In the genomic region with DNA sequence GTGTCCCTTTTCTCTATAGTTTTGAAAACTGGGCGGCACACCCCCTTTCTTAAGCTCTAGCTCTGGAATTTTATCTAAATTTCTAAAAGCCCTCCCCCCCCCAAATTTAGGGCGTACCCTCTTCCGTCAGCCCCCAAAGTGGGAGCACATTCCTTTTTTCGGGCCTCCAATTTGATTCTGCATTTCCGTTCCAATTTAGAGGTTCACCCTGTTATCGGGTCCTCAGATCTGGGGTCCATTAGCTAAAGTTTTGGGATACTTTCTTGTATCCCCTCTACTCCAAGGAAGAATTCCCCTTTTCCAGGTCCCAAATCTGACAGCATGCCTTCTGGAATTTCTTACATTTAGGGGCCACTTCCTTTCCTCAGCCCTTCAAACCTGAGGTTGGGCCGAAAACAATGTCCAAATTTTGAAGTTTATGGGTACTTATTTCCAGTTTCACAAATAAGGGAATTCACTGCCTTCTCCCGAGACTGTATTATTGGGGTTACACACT, we compare ENCODE assay signal across 8 cellular contexts. TPM values are rescaled to one million over a fixed set of nuclear protein-coding genes. Genes with fewer than 3 reads are reported as not detected.
DNase-seq lines count a peak whose midpoint lies in the region; ATAC-seq and TF ChIP-seq lines count a peak whose summit lies in the region.

No MANE protein-coding gene starts in this region.

- H2BK120ac ChIP-seq in mesendoderm (ENCODE audit: low read depth, low read length): no peak overlapping the region

- POLR2A ChIA-PET in MCF 10A (lab: Yijun Ruan, JAX): interaction anchor here (0.5 to 12.5 kb wide), 25 partner anchors 9 to 464 kb away, joined by 3 to 617 read pairs (median 5); partner anchors contain the start of genes CPNE1, NFS1, RBM12 and RBM39

- H3K4me3 ChIP-seq in heart left ventricle: peak overlapping the region; percentile 61 to 92 (median 82)
- peak overlapping the region; percentile 85 for H3K4me3 ChIP-seq in mesendoderm (ENCODE audit: low read length)
- peak overlapping the region; percentile 73 to 79 for H3K4me3 ChIP-seq in vagina

- H3K36me3 ChIP-seq in heart left ventricle (peaks cover 0 to 18% (median 0%) of the 10 kb centered on the region in 9 donors), mesendoderm (ENCODE audit: control insufficient read depth, insufficient read depth, low read length) (no peaks in the 10 kb centered on the region), vagina (peaks cover 0 to 13% of the 10 kb centered on the region in 2 donors)

- H3K27ac ChIP-seq in heart left ventricle (peak overlapping the region; percentile 84 to 97 (median 91)), mesendoderm (ENCODE audit: low read depth, low read length) (no peak overlapping the region), vagina (peak overlapping the region; percentile 97)

- no peak overlapping the region for H4K5ac ChIP-seq in mesendoderm (ENCODE audit: low read length)

- H3K4me1 ChIP-seq in heart left ventricle: peaks cover 15 to 89% (median 52%) of the 10 kb centered on the region in 12 donors
- H3K4me1 ChIP-seq in mesendoderm (ENCODE audit: control insufficient read depth, low read depth, low read length): peaks cover 5% of the 10 kb centered on the region
- H3K4me1 ChIP-seq in vagina: peaks cover 89% of the 10 kb centered on the region

- intact Hi-C loops in heart left ventricle (cut with DNase I): no loop called here
- intact Hi-C loops in cardiac septum (cut with DNase I): loop anchor here (10.0 kb wide), 1 partner anchor 182 kb away; the partner anchor contains the start of gene SCAND1
- intact Hi-C loops in MCF 10A (cut with micrococcal nuclease): no loop called here
- intact Hi-C loops in vagina (cut with DNase I): loop anchor here (2.0 kb wide), 1 partner anchor 30 kb away; the partner anchor contains the start of gene RBM39

- peak overlapping the region; percentile 83 for H3K18ac ChIP-seq in mesendoderm (ENCODE audit: low read length)

- peaks cover 17% of the 10 kb centered on the region for H3K79me1 ChIP-seq in mesendoderm (ENCODE audit: low read length)

- H3K27me3 ChIP-seq in heart left ventricle: no peaks in the 10 kb centered on the region
- no peaks in the 10 kb centered on the region for H3K27me3 ChIP-seq in mesendoderm (ENCODE audit: insufficient read depth, low read length, poor library complexity)
- H3K27me3 ChIP-seq in vagina: no peaks in the 10 kb centered on the region

- H3K56ac ChIP-seq in mesendoderm (ENCODE audit: low read length): peak overlapping the region; percentile 87

- H3K9me3 ChIP-seq in heart left ventricle: no peaks in the 10 kb centered on the region
- no peaks in the 10 kb centered on the region for H3K9me3 ChIP-seq in vagina

- peak overlapping the region; percentile 60 for H3K4me2 ChIP-seq in mesendoderm (ENCODE audit: low read length)

- H3K4ac ChIP-seq in mesendoderm (ENCODE audit: low read depth, low read length): no peak overlapping the region

- H4K8ac ChIP-seq in mesendoderm (ENCODE audit: low read depth, low read length): peak overlapping the region; percentile 81

- CTCF ChIA-PET in MCF 10A (lab: Yijun Ruan, JAX): interaction anchor here (0.6 to 1.4 kb wide), 3 partner anchors 30 to 718 kb away, joined by 4 to 9 read pairs (median 7); partner anchors contain the start of gene RBM39

- H3K79me2 ChIP-seq in mesendoderm (ENCODE audit: control insufficient read depth, insufficient read depth, low read length): peaks cover 41% of the 10 kb centered on the region

- TSS peak; percentile 62 for BruUV-seq in MCF 10A (replicated peaks; lab: Mats Ljungman, UMichigan)

- H2AK5ac ChIP-seq in mesendoderm (ENCODE audit: low read length): no peak overlapping the region

- peaks cover 57% of the 10 kb centered on the region for H3K4me1 Mint-ChIP-seq in MCF 10A (ENCODE audit: insufficient read depth, unreplicated experiment)

- peaks cover 18% of the 10 kb centered on the region for H3K36me3 Mint-ChIP-seq in MCF 10A (ENCODE audit: insufficient read depth, unreplicated experiment)

- H3K27me3 Mint-ChIP-seq in MCF 10A (ENCODE audit: insufficient read depth, unreplicated experiment): no peaks in the 10 kb centered on the region

- TF ChIP-seq CTCF in heart left ventricle (IDR thresholded peaks at IDR 0.05) (no peak), MCF 10A (IDR thresholded peaks at IDR 0.05; ENCODE audit: unreplicated experiment) (no peak), vagina (IDR thresholded peaks at IDR 0.05) (peak in 1 of 3 experiments; percentile 1)

- H3K4me3 Mint-ChIP-seq in MCF 10A (ENCODE audit: unreplicated experiment): peak overlapping the region; percentile 91

- H2BK15ac ChIP-seq in mesendoderm (replicated peaks; ENCODE audit: low read depth): no peak overlapping the region

- H3K27ac Mint-ChIP-seq in MCF 10A (ENCODE audit: low read depth, unreplicated experiment): peak overlapping the region; percentile 97

- 15 to 20% (median 18%) methylated on average over 8 of the region's 8 CpGs for WGBS in heart left ventricle, 4 donors
- no CpG with 5 or more reads among the region's 8 CpGs for WGBS in mesendoderm (ENCODE audit: extremely low coverage, insufficient coverage, low lambda C conversion rate)

- TF ChIP-seq POLR2A in heart left ventricle (IDR thresholded peaks at IDR 0.05) (no peak), vagina (IDR thresholded peaks at IDR 0.05) (no peak)

- H3K23ac ChIP-seq in mesendoderm (ENCODE audit: low read length): no peak overlapping the region

- no peak overlapping the region for H2BK5ac ChIP-seq in mesendoderm (ENCODE audit: low read length)

- H3K9me3 Mint-ChIP-seq in MCF 10A (ENCODE audit: unreplicated experiment): no peaks in the 10 kb centered on the region

- DNase-seq in heart left ventricle: no peak
- DNase-seq in cardiac septum (ENCODE audit: low spot score): no peak
- DNase-seq in MCF 10A (ENCODE audit: unreplicated experiment): no peak
- DNase-seq in mesendoderm: no peak
- DNase-seq in vagina (ENCODE audit: extremely low spot score in 2 of 2): no peak
- DNase-seq in amygdala (lab: John Stamatoyannopoulos, UW): no peak
- no peak for DNase-seq in SIG-M5 treated with dmso at 0.1 percent for 504 hours (lab: John Stamatoyannopoulos, UW; ENCODE audit: unreplicated experiment)
- DNase-seq in GDM1 (lab: John Stamatoyannopoulos, UW): no peak

- H3K9ac ChIP-seq in mesendoderm (ENCODE audit: low read length): peak overlapping the region; percentile 83

- ATAC-seq in heart left ventricle: no peak

RNA-seq across cellular contexts. Expression of gene PHF20, which starts 0.8 kb away (rescaled TPM):
- total RNA-seq in heart left ventricle (10 to 100 TPM; 26.4 to 47.0 (median 36.5) TPM), cardiac septum (28.9 TPM), MCF 10A (2022) (64.2 and 74.7 TPM in 2 replicates), vagina (37.3 TPM)
- 10 to 100 TPM; 25.8 to 48.9 TPM for polyA plus RNA-seq in heart left ventricle
- 40.1 TPM for polyA plus RNA-seq in mesendoderm (2013, experiment 1 of 2)
- 37.7 TPM for polyA plus RNA-seq in mesendoderm (2013, experiment 2 of 2)

RNA-seq across cellular contexts. Expression of gene RBM39, which starts 30.6 kb away (rescaled TPM):
- total RNA-seq in heart left ventricle: 100 to 1,000 TPM in 7 of 9 donors, 10 to 100 TPM in 2; 72.6 to 147 (median 112) TPM
- 100 to 1,000 TPM in 1 of 2 donors, 10 to 100 TPM in 1; 90.4 to 165 TPM for polyA plus RNA-seq in heart left ventricle
- total RNA-seq in cardiac septum: 167 TPM
- 380 and 438 TPM in 2 replicates for total RNA-seq in MCF 10A (2022)
- 170 TPM for polyA plus RNA-seq in mesendoderm (2013, experiment 1 of 2)
- 173 TPM for polyA plus RNA-seq in mesendoderm (2013, experiment 2 of 2)
- 370 TPM for total RNA-seq in vagina

Comparison
In these comparisons a context has a peak if more than half of its experiments do, and no peak if none do; other contexts are left out.
1. intact Hi-C loops: an anchor here in cardiac septum (10.0 kb wide) and vagina (2.0 kb wide); none called in heart left ventricle and MCF 10A.